In genomic region chr2:88615822-88616221, GRCh38 we compare ENCODE assay signal across 9 cellular contexts. TPM values are rescaled to one million over a fixed set of nuclear protein-coding genes. Genes with fewer than 3 reads are reported as not detected.
DNase-seq lines count a peak whose midpoint lies in the region; ATAC-seq and TF ChIP-seq lines count a peak whose summit lies in the region.
"Had no signal": no experiment of that assay in that cellular context is flagged by ENCODE, and none has a peak within 500 bp of the region (broad histone marks: within the 10 kb centered on the region; RNA-seq: fewer than 3 reads in every experiment).

No MANE protein-coding gene starts in this region.

- WGBS in ovary, 3 donors, result 92 to 95% (median 94%) methylated on average over 3 of the region's 3 CpGs

- no peaks in the 10 kb centered on the region for H3K9me3 ChIP-seq in ovary

- no peaks in the 10 kb centered on the region for H3K36me3 ChIP-seq in KMS-11 (ENCODE audit: insufficient read depth)
- H3K36me3 ChIP-seq in ovary, result no peaks in the 10 kb centered on the region

- in situ Hi-C loops in GM13976 (cut with MboI; ENCODE audit: low sequenced_read_pairs, unreplicated experiment), result no loop called here

- peak overlapping the region; percentile 66 for H3K4me2 ChIP-seq in KMS-11

- no peak overlapping the region for H3K9ac ChIP-seq in KMS-11

- TF ChIP-seq CTCF in GM13976 (IDR thresholded peaks at IDR 0.05; ENCODE audit: borderline replicate concordance, control extremely low read depth, extremely low read depth, insufficient read depth, missing control alignments) (no peak), KMS-11 (conservative IDR thresholded peaks at IDR 0.05; ENCODE audit: low read depth, low read length) (no peak), ovary (IDR thresholded peaks at IDR 0.05) (no peak)

- H3K4me1 ChIP-seq in KMS-11 (ENCODE audit: low read depth, poor library complexity, severe bottlenecking) (peaks cover 80% of the 10 kb centered on the region), ovary (ENCODE audit: insufficient read depth) (peaks cover 3% of the 10 kb centered on the region)

- DNase-seq in GM13976 (ENCODE audit: low spot score), result peak; percentile 38
- DNase-seq in left lobe of liver (ENCODE audit: low spot score), result no peak
- no peak for DNase-seq in SKM-1 treated with dmso at 0.1 percent for 144 hours (lab: John Stamatoyannopoulos, UW; ENCODE audit: unreplicated experiment)
- no peak for DNase-seq in ovary
- no peak for DNase-seq in cerebellar cortex (ENCODE audit: low spot score)
- DNase-seq: naive thymus-derived CD4-positive, alpha-beta T cell had no signal

- no peak for TF ChIP-seq EP300 in ovary (IDR thresholded peaks at IDR 0.05)

- intact Hi-C loops in ovary (cut with DNase I), result no loop called here

- peaks cover 74% of the 10 kb centered on the region; the same call in 1 of the 2 replicates for H3K79me2 ChIP-seq in KMS-11 (ENCODE audit: insufficient read depth, low read depth)

- no peak overlapping the region for H2AFZ ChIP-seq in KMS-11 (ENCODE audit: low read depth)

- peak overlapping the region; percentile 15; the same call in 1 of the 2 replicates for H3K27ac ChIP-seq in KMS-11
- H3K27ac ChIP-seq in ovary, result no peak overlapping the region

- H3K4me3 ChIP-seq in KMS-11 (IDR thresholded peaks at IDR 0.05; ENCODE audit: insufficient read depth, low read depth, low read length), result no peak overlapping the region
- no peak overlapping the region for H3K4me3 ChIP-seq in ovary

- ATAC-seq in GM19455 (IDR thresholded peaks at IDR 0.05; ENCODE audit: unreplicated experiment) (peak; percentile 42), HG02885 (IDR thresholded peaks at IDR 0.05; ENCODE audit: poor library complexity, unreplicated experiment) (peak; percentile 71), left lobe of liver (no peak)
- ATAC-seq: naive thymus-derived CD4-positive, alpha-beta T cell had no signal

- no peak for TF ChIP-seq POLR2A in ovary (IDR thresholded peaks at IDR 0.05)

- H3K27me3 ChIP-seq in KMS-11 (ENCODE audit: insufficient read depth, low read depth), result no peaks in the 10 kb centered on the region
- no peaks in the 10 kb centered on the region for H3K27me3 ChIP-seq in ovary

- no peaks in the 10 kb centered on the region for H4K20me1 ChIP-seq in KMS-11 (ENCODE audit: insufficient read depth)

RNA-seq across cellular contexts. Expression of gene EIF2AK3, which starts 11.4 kb away (rescaled TPM):
- total RNA-seq in left lobe of liver, result 11.8 TPM
- total RNA-seq in ovary, result 10 to 100 TPM; 13.6 to 19.8 (median 18.8) TPM
- polyA plus RNA-seq in ovary, result 10 to 100 TPM in 1 of 2 donors, 1 to 10 TPM in 1; 6.2 to 18.0 TPM
